ENCODE assay signal across 31 cellular contexts in genomic region chr10:78649429-78649828, GRCh38.
"Had no signal": no experiment of that assay in that cellular context is flagged by ENCODE, and none has a peak within 500 bp of the region (broad histone marks: within the 10 kb centered on the region; RNA-seq: fewer than 3 reads in every experiment).

No MANE protein-coding gene starts in this region.

- H3K36me3 Mint-ChIP-seq: natural killer cell; stimulated activated effector memory CD8-positive, alpha-beta T cell treated with anti-CD3 and anti-CD28 coated beads, Interleukin-12 subunit alpha, Interleukin-12 subunit beta, amount 100 ng/mL, for 72 hours had no signal

- ATAC-seq: effector memory CD8-positive, alpha-beta T cell; heart right ventricle; left colon; left ventricle myocardium superior; lower lobe of right lung; natural killer cell; sciatic nerve; stimulated activated effector memory CD8-positive, alpha-beta T cell treated with anti-CD3 and anti-CD28 coated beads, Interleukin-12 subunit alpha, Interleukin-12 subunit beta, amount 100 ng/mL, for 72 hours had no signal

- H3K27me3 ChIP-seq: right atrium auricular region, stomach, tibial nerve, vagina had no signal

- H3K4me2 ChIP-seq: smooth muscle cell had no signal

- H3K27ac Mint-ChIP-seq: effector memory CD8-positive, alpha-beta T cell; natural killer cell; stimulated activated effector memory CD8-positive, alpha-beta T cell treated with anti-CD3 and anti-CD28 coated beads, Interleukin-12 subunit alpha, Interleukin-12 subunit beta, amount 100 ng/mL, for 72 hours had no signal

- DNase-seq: effector memory CD8-positive, alpha-beta T cell; erythroblast; esophagus squamous epithelium; foreskin melanocyte; glutamatergic neuron; heart right ventricle; hippocampal formation; islet precursor cell; kidney glomerular epithelial cell; left colon; left ventricle myocardium superior; lower lobe of right lung; natural killer cell; stimulated activated CD4-positive, alpha-beta T cell treated with anti-CD3 and anti-CD28 coated beads, Interleukin-12 subunit alpha, Interleukin-12 subunit beta, amount 100 ng/mL, for 4 hours; stimulated activated CD4-positive, alpha-beta T cell treated with anti-CD3 and anti-CD28 coated beads, Interleukin-1b, Interleukin-23, amount 100 ng/mL, for 48 hours; stimulated activated CD4-positive, alpha-beta T cell treated with anti-CD3 and anti-CD28 coated beads, Interleukin-4, amount 100 ng/mL, for 1 hour; stimulated activated naive CD4-positive, alpha-beta T cell treated with Interleukin-2 at 50 U/mL for 16 hours; stomach; substantia nigra had no signal

- H3K36me3 ChIP-seq: esophagus squamous epithelium, heart right ventricle, lower lobe of right lung, neutrophil, prostate gland, right atrium auricular region, stomach, thoracic aorta, tibial nerve, vagina had no signal

- H3K9me3 Mint-ChIP-seq: effector memory CD8-positive, alpha-beta T cell; natural killer cell; stimulated activated effector memory CD8-positive, alpha-beta T cell treated with anti-CD3 and anti-CD28 coated beads, Interleukin-12 subunit alpha, Interleukin-12 subunit beta, amount 100 ng/mL, for 72 hours had no signal

- H3K79me2 ChIP-seq: parathyroid adenoma had no signal

- H3K4me3 Mint-ChIP-seq: effector memory CD8-positive, alpha-beta T cell; natural killer cell; neural crest cell; stimulated activated effector memory CD8-positive, alpha-beta T cell treated with anti-CD3 and anti-CD28 coated beads, Interleukin-12 subunit alpha, Interleukin-12 subunit beta, amount 100 ng/mL, for 72 hours had no signal

- H2AFZ ChIP-seq: parathyroid adenoma had no signal

- H3K4me1 Mint-ChIP-seq: natural killer cell; stimulated activated effector memory CD8-positive, alpha-beta T cell treated with anti-CD3 and anti-CD28 coated beads, Interleukin-12 subunit alpha, Interleukin-12 subunit beta, amount 100 ng/mL, for 72 hours had no signal

- H3K4me1 ChIP-seq: esophagus squamous epithelium, heart right ventricle, lower lobe of right lung, parathyroid adenoma, prostate gland, right atrium auricular region, stomach, tibial nerve, vagina had no signal

- H3K27ac ChIP-seq: coronary artery, esophagus squamous epithelium, heart right ventricle, lower lobe of right lung, neutrophil, parathyroid adenoma, prostate gland, right atrium auricular region, stomach, thoracic aorta, tibial nerve, vagina had no signal

- H3K9ac ChIP-seq: parathyroid adenoma had no signal

- H3K9me3 ChIP-seq: esophagus squamous epithelium, lower lobe of right lung, neutrophil, prostate gland, right atrium auricular region, stomach, thoracic aorta, vagina had no signal

- H3K4me3 ChIP-seq: coronary artery, esophagus squamous epithelium, heart right ventricle, lower lobe of right lung, prostate gland, right atrium auricular region, smooth muscle cell, stomach, thoracic aorta, tibial nerve, vagina had no signal
